ENCODE assay signal across 8 cellular contexts in genomic region chr1:13748610-13749505, GRCh38. TPM values are rescaled to one million over a fixed set of nuclear protein-coding genes. Genes with fewer than 3 reads are reported as not detected.
DNase-seq lines count a peak whose midpoint lies in the region; ATAC-seq and TF ChIP-seq lines count a peak whose summit lies in the region.

No MANE protein-coding gene starts in this region.

- intact Hi-C loops in natural killer cell (cut with micrococcal nuclease), result loop anchor here (1.0 kb wide), 1 partner anchor 18 kb away; no protein-coding TSS in a partner anchor

- peaks cover 26% of the 10 kb centered on the region for H3K4me1 Mint-ChIP-seq in activated T-helper 17 cell treated with anti-CD3 and anti-CD28 coated beads, Interleukin-2, amount 50 U/mL, for 72 hours
- peaks cover 48 to 57% of the 10 kb centered on the region in 2 donors for H3K4me1 Mint-ChIP-seq in natural killer cell

- H3K9me3 Mint-ChIP-seq in activated T-helper 17 cell treated with anti-CD3 and anti-CD28 coated beads, Interleukin-2, amount 50 U/mL, for 72 hours, result no peaks in the 10 kb centered on the region
- H3K9me3 Mint-ChIP-seq in natural killer cell, result no peaks in the 10 kb centered on the region

- no peaks in the 10 kb centered on the region for H3K27me3 Mint-ChIP-seq in activated T-helper 17 cell treated with anti-CD3 and anti-CD28 coated beads, Interleukin-2, amount 50 U/mL, for 72 hours
- H3K27me3 Mint-ChIP-seq in natural killer cell (ENCODE audit: low read depth in 2 of 2), result no peaks in the 10 kb centered on the region

- peak; percentile 95 for ATAC-seq in activated T-helper 17 cell treated with anti-CD3 and anti-CD28 coated beads, Interleukin-2, amount 50 U/mL, for 72 hours (replicated peaks)
- peak; percentile 84 to 95 (median 87) for ATAC-seq in natural killer cell

- no peak for TF ChIP-seq CTCF in fibroblast of mammary gland (conservative IDR thresholded peaks at IDR 0.05; ENCODE audit: control insufficient read depth, insufficient read depth, low read depth, low read length)
- no peak for TF ChIP-seq CTCF in natural killer cell (IDR thresholded peaks at IDR 0.05)

- peaks cover 53% of the 10 kb centered on the region for H3K36me3 Mint-ChIP-seq in activated T-helper 17 cell treated with anti-CD3 and anti-CD28 coated beads, Interleukin-2, amount 50 U/mL, for 72 hours (ENCODE audit: low read depth)
- peaks cover 3% of the 10 kb centered on the region for H3K36me3 Mint-ChIP-seq in natural killer cell

- peak overlapping the region; percentile 85 for H3K27ac Mint-ChIP-seq in activated T-helper 17 cell treated with anti-CD3 and anti-CD28 coated beads, Interleukin-2, amount 50 U/mL, for 72 hours
- H3K27ac Mint-ChIP-seq in natural killer cell, result peak overlapping the region; percentile 92

- H3K4me3 Mint-ChIP-seq in activated T-helper 17 cell treated with anti-CD3 and anti-CD28 coated beads, Interleukin-2, amount 50 U/mL, for 72 hours, result peak overlapping the region; percentile 92
- H3K4me3 Mint-ChIP-seq in natural killer cell, result peak overlapping the region; percentile 91

- peak overlapping the region; percentile 70 for H3K4me3 ChIP-seq in fibroblast of mammary gland (ENCODE audit: control insufficient read depth, low read depth, low read length)

- DNase-seq in EL (peak; percentile 96), GOT3 (lab: John Stamatoyannopoulos, UW) (peak; percentile 71), LHCN-M2 (ENCODE audit: low read depth) (peak; percentile 96), RKO (ENCODE audit: low spot score) (peak; percentile 93), fibroblast of mammary gland (ENCODE audit: low read depth) (peak; percentile 91), natural killer cell (peak; percentile 98)
- peak; percentile 91 to 96 (median 94) for DNase-seq in stimulated activated naive CD4-positive, alpha-beta T cell (lab: John Stamatoyannopoulos, UW)

RNA-seq across cellular contexts. Expression of gene PRDM2, which starts 48.9 kb away (rescaled TPM):
- total RNA-seq in LHCN-M2 (2014; rRNA removed) (10.2 and 12.3 TPM in 2 replicates), natural killer cell (100 to 1,000 TPM; 168 to 193 (median 184) TPM)
- 7.8 TPM for polyA plus RNA-seq in LHCN-M2 (2012)
- 10 to 100 TPM; 57.1 to 66.1 TPM for total RNA-seq in activated T-helper 17 cell treated with anti-CD3 and anti-CD28 coated beads, Interleukin-2, amount 50 U/mL, for 72 hours

Comparison
In these comparisons a context has a peak if more than half of its experiments do, and no peak if none do; other contexts are left out.
1. Peak in every context shown above with its lines: DNase-seq, ATAC-seq and H3K4me3 ChIP-seq.